In the genomic region with DNA sequence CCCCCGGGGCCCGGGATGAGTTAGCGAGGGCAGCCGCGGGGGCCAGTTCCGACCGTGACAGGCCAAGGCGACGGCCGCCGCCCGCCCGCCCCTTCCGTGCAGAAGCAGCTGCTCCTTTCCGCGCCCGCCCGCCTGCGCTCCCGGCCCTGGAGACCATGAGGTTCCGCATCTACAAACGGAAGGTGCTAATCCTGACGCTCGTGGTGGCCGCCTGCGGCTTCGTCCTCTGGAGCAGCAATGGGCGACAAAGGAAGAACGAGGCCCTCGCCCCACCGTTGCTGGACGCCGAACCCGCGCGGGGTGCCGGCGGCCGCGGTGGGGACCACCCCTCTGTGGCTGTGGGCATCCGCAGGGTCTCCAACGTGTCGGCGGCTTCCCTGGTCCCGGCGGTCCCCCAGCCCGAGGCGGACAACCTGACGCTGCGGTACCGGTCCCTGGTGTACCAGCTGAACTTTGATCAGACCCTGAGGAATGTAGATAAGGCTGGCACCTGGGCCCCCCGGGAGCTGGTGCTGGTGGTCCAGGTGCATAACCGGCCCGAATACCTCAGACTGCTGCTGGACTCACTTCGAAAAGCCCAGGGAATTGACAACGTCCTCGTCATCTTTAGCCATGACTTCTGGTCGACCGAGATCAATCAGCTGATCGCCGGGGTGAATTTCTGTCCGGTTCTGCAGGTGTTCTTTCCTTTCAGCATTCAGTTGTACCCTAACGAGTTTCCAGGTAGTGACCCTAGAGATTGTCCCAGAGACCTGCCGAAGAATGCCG, we compare ENCODE assay signal across 8 cellular contexts.
DNase-seq lines count a peak whose midpoint lies in the region; ATAC-seq and TF ChIP-seq lines count a peak whose summit lies in the region.

No MANE protein-coding gene starts in this region.

- no peak for TF ChIP-seq CTCF in DND-41 (IDR thresholded peaks at IDR 0.05; ENCODE audit: borderline replicate concordance, extremely low read depth, low read length, poor library complexity, severe bottlenecking)
- TF ChIP-seq CTCF in cardiac fibroblast (IDR thresholded peaks at IDR 0.05; ENCODE audit: low read depth, low read length), result no peak

- H3K9me3 ChIP-seq in DND-41 (ENCODE audit: insufficient read depth, low read length, severe bottlenecking) (no peaks in the 10 kb centered on the region), HUES6 (ENCODE audit: control insufficient read depth, insufficient read depth, low read depth, low read length) (no peaks in the 10 kb centered on the region)

- H4K20me1 ChIP-seq in DND-41 (ENCODE audit: insufficient read depth, low read length), result peaks cover 31% of the 10 kb centered on the region

- peak overlapping the region; percentile 77 for H2AFZ ChIP-seq in DND-41 (ENCODE audit: low read depth, low read length)

- peak; percentile 74 for DNase-seq in DND-41
- DNase-seq in SW480 (ENCODE audit: low spot score), result peak; percentile 65
- DNase-seq in cardiac fibroblast (ENCODE audit: low read depth in 2 of 2), result peak; percentile 65 to 73
- DNase-seq in kidney tubule cell (ENCODE audit: low spot score), result peak; percentile 59
- peak; percentile 62 for DNase-seq in stimulated activated CD4-positive, alpha-beta T cell treated with anti-CD3 and anti-CD28 coated beads, Interleukin-1b, Interleukin-23, amount 100 ng/mL, for 48 hours
- no peak for DNase-seq in OCI-M2 (lab: John Stamatoyannopoulos, UW; ENCODE audit: unreplicated experiment)

- H3K4me2 ChIP-seq in DND-41 (ENCODE audit: insufficient read depth, low read length), result peak overlapping the region; percentile 90

- H3K27me3 ChIP-seq in DND-41 (ENCODE audit: insufficient read depth, low read length, poor library complexity), result no peaks in the 10 kb centered on the region
- no peaks in the 10 kb centered on the region for H3K27me3 ChIP-seq in HUES6 (ENCODE audit: control insufficient read depth, insufficient read depth, low read length)

- peak overlapping the region; percentile 67 to 72 for H3K4me3 ChIP-seq in DND-41 (ENCODE audit: low read depth in 1 of 2, low read length in 2 of 2)
- H3K4me3 ChIP-seq in HUES6 (ENCODE audit: low read depth, low read length), result peak overlapping the region; percentile 100
- H3K4me3 ChIP-seq in cardiac fibroblast (replicated peaks in 1 of 2; ENCODE audit: low read depth in 2 of 2, low read length in 2 of 2), result peak overlapping the region; percentile 92 to 93

- H3K36me3 ChIP-seq in DND-41 (ENCODE audit: insufficient read depth, low read length) (peaks cover 63% of the 10 kb centered on the region), HUES6 (ENCODE audit: control insufficient read depth, insufficient read depth, low read length) (peaks cover 33% of the 10 kb centered on the region)

- H3K27ac ChIP-seq in DND-41 (ENCODE audit: low read length) (peak overlapping the region; percentile 88), HUES6 (ENCODE audit: low read depth, low read length) (no peak overlapping the region; the same call in 1 of the 2 replicates)

- H3K79me2 ChIP-seq in DND-41 (ENCODE audit: insufficient read depth, low read length), result peaks cover 94% of the 10 kb centered on the region

- ATAC-seq in DND-41 (ENCODE audit: insufficient read depth, low read depth) (peak; percentile 36), GM21367 (IDR thresholded peaks at IDR 0.05; ENCODE audit: unreplicated experiment) (peak; percentile 22)

- peaks cover 59% of the 10 kb centered on the region for H3K4me1 ChIP-seq in DND-41 (ENCODE audit: insufficient read depth, low read length)
- peaks cover 8% of the 10 kb centered on the region for H3K4me1 ChIP-seq in HUES6 (ENCODE audit: control insufficient read depth, insufficient read depth, low read length)

- peak overlapping the region; percentile 87 for H3K9ac ChIP-seq in DND-41 (ENCODE audit: low read depth, low read length)
- H3K9ac ChIP-seq in HUES6 (ENCODE audit: low read length), result peak overlapping the region; percentile 68
